Comparison of ENCODE assay signal across 8 cellular contexts in genomic region chr20:3766832-3767433, GRCh38. TPM values are rescaled to one million over a fixed set of nuclear protein-coding genes. Genes with fewer than 3 reads are reported as not detected.
DNase-seq lines count a peak whose midpoint lies in the region; ATAC-seq and TF ChIP-seq lines count a peak whose summit lies in the region.

No MANE protein-coding gene starts in this region.

- H3K9me3 ChIP-seq in left ventricle myocardium inferior (replicated peaks) = no peaks in the 10 kb centered on the region

- peak in 1 of 2 donors; percentile 12 for ATAC-seq in activated T-cell treated with anti-CD3 and anti-CD28 coated beads, Interleukin-2, amount 50 U/mL, for 4 hours
- ATAC-seq in activated B cell treated with CpG ODN at 0.5 μM for 24 hours (ENCODE audit: low read depth) (no peak), GM21737 (IDR thresholded peaks at IDR 0.05; ENCODE audit: unreplicated experiment) (no peak)

- no peaks in the 10 kb centered on the region for H3K36me3 Mint-ChIP-seq in activated T-cell treated with anti-CD3 and anti-CD28 coated beads, Interleukin-2, amount 50 U/mL, for 4 hours (ENCODE audit: insufficient read depth)
- H3K36me3 Mint-ChIP-seq in activated B cell treated with CpG ODN at 0.5 μM for 24 hours (ENCODE audit: low read depth) = peaks cover 1% of the 10 kb centered on the region

- TF ChIP-seq CTCF in activated B cell treated with CpG ODN at 0.5 μM for 24 hours (IDR thresholded peaks at IDR 0.05) (no peak), left ventricle myocardium inferior (IDR thresholded peaks at IDR 0.05; ENCODE audit: borderline replicate concordance) (no peak)

- CTCF ChIA-PET in activated B cell treated with CpG ODN at 0.5 μM for 24 hours (lab: Charles Lee) = interaction anchor here (1.4 to 3.6 kb wide), 4 partner anchors 11 to 22 kb away, joined by 3 to 32 read pairs (median 16); partner anchors contain the start of gene CENPB

- POLR2A ChIA-PET in activated B cell treated with CpG ODN at 0.5 μM for 24 hours (lab: Charles Lee) = interaction anchor here (0.6 to 2.7 kb wide), 10 partner anchors 11 to 1115 kb away, joined by 3 to 45 read pairs (median 6); partner anchors contain the start of genes AP5S1, CDC25B, CENPB and NOP56

- H3K9me3 Mint-ChIP-seq in activated T-cell treated with anti-CD3 and anti-CD28 coated beads, Interleukin-2, amount 50 U/mL, for 4 hours = no peaks in the 10 kb centered on the region
- no peaks in the 10 kb centered on the region for H3K9me3 Mint-ChIP-seq in activated B cell treated with CpG ODN at 0.5 μM for 24 hours

- H3K4me3 ChIP-seq in left ventricle myocardium inferior = peak overlapping the region; percentile 79
- H3K4me3 ChIP-seq in skin epidermis = peak overlapping the region; percentile 61 to 77 (median 71)

- intact Hi-C loops in activated B cell treated with CpG ODN at 0.5 μM for 24 hours (cut with micrococcal nuclease) = loop anchor here (2.0 to 10.0 kb wide), 5 partner anchors 250 to 720 kb away; partner anchors contain the start of genes ATRN, DDRGK1, ITPA and MRPS26
- intact Hi-C loops in left ventricle myocardium inferior (cut with micrococcal nuclease) = no loop called here

- H3K4me1 ChIP-seq in left ventricle myocardium inferior = peaks cover 37% of the 10 kb centered on the region

- H3K4me1 Mint-ChIP-seq in activated T-cell treated with anti-CD3 and anti-CD28 coated beads, Interleukin-2, amount 50 U/mL, for 4 hours (ENCODE audit: low read depth) = peaks cover 20% of the 10 kb centered on the region
- peaks cover 26% of the 10 kb centered on the region for H3K4me1 Mint-ChIP-seq in activated B cell treated with CpG ODN at 0.5 μM for 24 hours

- DNase-seq in activated T-cell treated with anti-CD3 and anti-CD28 coated beads, Interleukin-2, amount 50 U/mL, for 4 hours = no peak
- DNase-seq in activated T-cell treated with anti-CD3 and anti-CD28 coated beads, Interleukin-2, amount 50 U/mL, for 1 hour = no peak
- DNase-seq in activated B cell treated with CpG ODN at 0.5 μM for 24 hours = no peak
- DNase-seq in left ventricle myocardium inferior = no peak
- no peak for DNase-seq in NCI-H1436 treated with DMSO at 0.1 percent for 48 hours (lab: John Stamatoyannopoulos, UW)
- DNase-seq in activated CD4-positive, alpha-beta T cell treated with anti-CD3 and anti-CD28 coated beads for 48 hours = no peak

- peak overlapping the region; percentile 87 for H3K4me3 Mint-ChIP-seq in activated T-cell treated with anti-CD3 and anti-CD28 coated beads, Interleukin-2, amount 50 U/mL, for 4 hours
- peak overlapping the region; percentile 90 for H3K4me3 Mint-ChIP-seq in activated B cell treated with CpG ODN at 0.5 μM for 24 hours

- H3K27ac ChIP-seq in left ventricle myocardium inferior (replicated peaks) (peak overlapping the region; percentile 87), skin epidermis (peak overlapping the region in 18 of 21 experiments; percentile 19 to 92 (median 72))

- H3K27me3 ChIP-seq in left ventricle myocardium inferior (ENCODE audit: low read depth) = no peaks in the 10 kb centered on the region

- H3K36me3 ChIP-seq in left ventricle myocardium inferior = no peaks in the 10 kb centered on the region

- H3K27ac Mint-ChIP-seq in activated B cell treated with CpG ODN at 0.5 μM for 24 hours = peak overlapping the region; percentile 50

- H3K27me3 Mint-ChIP-seq in activated T-cell treated with anti-CD3 and anti-CD28 coated beads, Interleukin-2, amount 50 U/mL, for 4 hours (ENCODE audit: low read depth) = no peaks in the 10 kb centered on the region
- no peaks in the 10 kb centered on the region for H3K27me3 Mint-ChIP-seq in activated B cell treated with CpG ODN at 0.5 μM for 24 hours

RNA-seq across cellular contexts. Expression of gene ADISSP, which starts 0.6 kb away (rescaled TPM):
- 100 to 1,000 TPM in 1 of 3 donors, 10 to 100 TPM in 2; 63.3 to 102 (median 84.2) TPM for total RNA-seq in activated T-cell treated with anti-CD3 and anti-CD28 coated beads, Interleukin-2, amount 50 U/mL, for 4 hours
- total RNA-seq in activated B cell treated with CpG ODN at 0.5 μM for 24 hours = 29.9 and 31.1 TPM in 2 replicates
- total RNA-seq in left ventricle myocardium inferior = 10.2 TPM

RNA-seq across cellular contexts. Expression of gene SPEF1, which starts 14.3 kb away (rescaled TPM):
- total RNA-seq in activated T-cell treated with anti-CD3 and anti-CD28 coated beads, Interleukin-2, amount 50 U/mL, for 4 hours = under 1 TPM in 1 of 3 donors, not detected in 2; 0.18 TPM
- not detected in 2 replicates for total RNA-seq in activated B cell treated with CpG ODN at 0.5 μM for 24 hours
- total RNA-seq in left ventricle myocardium inferior = 0.33 TPM

RNA-seq across cellular contexts. Expression of gene CENPB, which starts 19.6 kb away (rescaled TPM):
- total RNA-seq in activated T-cell treated with anti-CD3 and anti-CD28 coated beads, Interleukin-2, amount 50 U/mL, for 4 hours = 10 to 100 TPM; 77.9 to 91.4 (median 89.2) TPM
- total RNA-seq in activated B cell treated with CpG ODN at 0.5 μM for 24 hours (50.1 and 51.7 TPM in 2 replicates), left ventricle myocardium inferior (70.7 TPM)

RNA-seq across cellular contexts. Expression of gene CDC25B, which starts 29.2 kb away (rescaled TPM):
- 10 to 100 TPM; 32.8 to 40.8 (median 34.7) TPM for total RNA-seq in activated T-cell treated with anti-CD3 and anti-CD28 coated beads, Interleukin-2, amount 50 U/mL, for 4 hours
- total RNA-seq in activated B cell treated with CpG ODN at 0.5 μM for 24 hours (21.6 and 24.3 TPM in 2 replicates), left ventricle myocardium inferior (8.1 TPM)

RNA-seq across cellular contexts. Expression of gene HSPA12B, which starts 34.4 kb away (rescaled TPM):
- total RNA-seq in activated T-cell treated with anti-CD3 and anti-CD28 coated beads, Interleukin-2, amount 50 U/mL, for 4 hours = under 1 TPM in 1 of 3 donors, not detected in 2; 0.08 TPM
- not detected in 2 replicates for total RNA-seq in activated B cell treated with CpG ODN at 0.5 μM for 24 hours
- total RNA-seq in left ventricle myocardium inferior = 12.5 TPM
